Comparison of ENCODE assay signal across 14 cellular contexts in genomic region chr9:129867138-129868032, GRCh38. TPM values are rescaled to one million over a fixed set of nuclear protein-coding genes. Genes with fewer than 3 reads are reported as not detected.
A peak's percentile ranks its signal among the peaks of the same experiment; 100 is the strongest.
DNase-seq lines count a peak whose midpoint lies in the region; ATAC-seq and TF ChIP-seq lines count a peak whose summit lies in the region.
"Had no signal": no experiment of that assay in that cellular context is flagged by ENCODE, and none has a peak within 500 bp of the region (broad histone marks: within the 10 kb centered on the region; RNA-seq: fewer than 3 reads in every experiment).

No MANE protein-coding gene starts in this region.

- H3F3A ChIP-seq in OCI-LY1 (ENCODE audit: insufficient read depth, low read length), result no peaks in the 10 kb centered on the region

- peaks cover 82% of the 10 kb centered on the region for H3K4me1 Mint-ChIP-seq in activated naive CD8-positive, alpha-beta T cell (ENCODE audit: low read depth)

- no peaks in the 10 kb centered on the region for H3K79me2 ChIP-seq in OCI-LY1 (ENCODE audit: insufficient read depth, low read length)

- no peak for TF ChIP-seq POLR2A in gastrocnemius medialis (IDR thresholded peaks at IDR 0.05)

- no peak overlapping the region for H3K9ac ChIP-seq in OCI-LY1 (ENCODE audit: low read length)
- H3K9ac ChIP-seq: SK-N-SH had no signal

- peak; percentile 61 for DNase-seq in activated CD4-positive, alpha-beta T cell treated with anti-CD3 and anti-CD28 coated beads for 48 hours
- DNase-seq in activated CD4-positive, alpha-beta T cell treated with anti-CD3 and anti-CD28 coated beads for 4 hours, result no peak
- DNase-seq in gastrocnemius medialis, result no peak
- DNase-seq in GDM1 (lab: John Stamatoyannopoulos, UW), result no peak
- DNase-seq in HPDE6-E6E7 (ENCODE audit: extremely low spot score), result no peak
- DNase-seq: mammary epithelial cell, NCI-H1105, NCI-H526 treated with DMSO at 0.1 percent for 48 hours, SK-N-SH had no signal

- in situ Hi-C loops in gastrocnemius medialis (cut with MboI; ENCODE audit: low sequenced_read_pairs in 4 of 4), result no loop called here

- H3K4me2 ChIP-seq in OCI-LY1 (ENCODE audit: low read length), result no peak overlapping the region
- H3K4me2 ChIP-seq: SK-N-SH had no signal

- H3K36me3 ChIP-seq in OCI-LY1 (ENCODE audit: insufficient read depth, low read length), result no peaks in the 10 kb centered on the region
- H3K36me3 ChIP-seq in neutrophil, result peaks cover 53% of the 10 kb centered on the region
- H3K36me3 ChIP-seq in gastrocnemius medialis, result peaks cover 0 to 26% of the 10 kb centered on the region in 2 donors

- H3K36me3 Mint-ChIP-seq in activated naive CD8-positive, alpha-beta T cell, result peaks cover 7% of the 10 kb centered on the region

- peak overlapping the region; percentile 96 for H3K27ac Mint-ChIP-seq in activated naive CD8-positive, alpha-beta T cell

- ATAC-seq in gastrocnemius medialis, result no peak
- ATAC-seq: psoas muscle had no signal

- H3K4me1 ChIP-seq in OCI-LY1 (ENCODE audit: insufficient read depth, low read length, severe bottlenecking) (peaks cover 12% of the 10 kb centered on the region), neutrophil (ENCODE audit: control insufficient read depth in 1 of 2, insufficient read depth in 1 of 2, low read depth in 1 of 2, low read length in 1 of 2) (peaks cover 37 to 39% of the 10 kb centered on the region in 2 experiments), gastrocnemius medialis (no peaks in the 10 kb centered on the region)
- H3K4me1 ChIP-seq: psoas muscle had no signal

- no peaks in the 10 kb centered on the region for H4K20me1 ChIP-seq in OCI-LY1 (ENCODE audit: insufficient read depth, low read length)

- H3K27ac ChIP-seq in OCI-LY1 (ENCODE audit: low read depth, low read length, poor library complexity, severe bottlenecking), result no peak overlapping the region
- H3K27ac ChIP-seq in neutrophil, result peak overlapping the region; percentile 64
- H3K27ac ChIP-seq in gastrocnemius medialis, result no peak overlapping the region
- H3K27ac ChIP-seq: epithelial cell of prostate, psoas muscle had no signal

- H3K9me3 ChIP-seq in OCI-LY1 (ENCODE audit: low read length) (no peaks in the 10 kb centered on the region), neutrophil (no peaks in the 10 kb centered on the region), gastrocnemius medialis (no peaks in the 10 kb centered on the region)
- H3K9me3 ChIP-seq: psoas muscle, SK-N-SH had no signal

- intact Hi-C loops in gastrocnemius medialis (cut with DNase I; ENCODE audit: low total_unique reads), result no loop called here

- no peaks in the 10 kb centered on the region for H3K27me3 Mint-ChIP-seq in activated naive CD8-positive, alpha-beta T cell

- H3K9me2 ChIP-seq in OCI-LY1 (ENCODE audit: low read depth, low read length), result no peaks in the 10 kb centered on the region
- H3K9me2 ChIP-seq: SK-N-SH had no signal

- no peak overlapping the region for H3K4me3 ChIP-seq in OCI-LY1 (ENCODE audit: low read depth, low read length, poor library complexity, severe bottlenecking)
- no peak overlapping the region for H3K4me3 ChIP-seq in neutrophil (ENCODE audit: low read depth in 1 of 2, low read length in 1 of 2)
- no peak overlapping the region for H3K4me3 ChIP-seq in gastrocnemius medialis
- H3K4me3 ChIP-seq: psoas muscle had no signal

- H3K27me3 ChIP-seq in OCI-LY1 (ENCODE audit: insufficient read depth, low read length), result no peaks in the 10 kb centered on the region
- H3K27me3 ChIP-seq in neutrophil, result no peaks in the 10 kb centered on the region
- H3K27me3 ChIP-seq in gastrocnemius medialis, result no peaks in the 10 kb centered on the region

- H3K9me3 Mint-ChIP-seq in activated naive CD8-positive, alpha-beta T cell (ENCODE audit: low read depth), result no peaks in the 10 kb centered on the region

- peak overlapping the region; percentile 71 for H3K4me3 Mint-ChIP-seq in activated naive CD8-positive, alpha-beta T cell

- no peak overlapping the region for H2AFZ ChIP-seq in OCI-LY1 (ENCODE audit: low read length)

- TF ChIP-seq CTCF in OCI-LY1 (IDR thresholded peaks at IDR 0.05; ENCODE audit: low read length) (peak; percentile 66), neutrophil (IDR thresholded peaks at IDR 0.05) (no peak), gastrocnemius medialis (IDR thresholded peaks at IDR 0.05 in 4 of 5, conservative IDR thresholded peaks at IDR 0.05 in 1 of 5) (no peak)

RNA-seq across cellular contexts. Expression of gene USP20, which starts 32.1 kb away (rescaled TPM):
- 10 to 100 TPM; 13.4 to 25.4 (median 18.6) TPM for total RNA-seq in gastrocnemius medialis

RNA-seq across cellular contexts. Expression of gene C9orf78, which starts 32.3 kb away (rescaled TPM):
- total RNA-seq in gastrocnemius medialis, result 100 to 1,000 TPM in 1 of 4 donors, 10 to 100 TPM in 3; 82.3 to 108 (median 83.9) TPM

RNA-seq across cellular contexts. Expression of gene TOR1A, which starts 43.4 kb away (rescaled TPM):
- 10 to 100 TPM; 18.1 to 31.9 (median 24.9) TPM for total RNA-seq in gastrocnemius medialis
